ENCODE assay signal across 8 cellular contexts in the genomic region with DNA sequence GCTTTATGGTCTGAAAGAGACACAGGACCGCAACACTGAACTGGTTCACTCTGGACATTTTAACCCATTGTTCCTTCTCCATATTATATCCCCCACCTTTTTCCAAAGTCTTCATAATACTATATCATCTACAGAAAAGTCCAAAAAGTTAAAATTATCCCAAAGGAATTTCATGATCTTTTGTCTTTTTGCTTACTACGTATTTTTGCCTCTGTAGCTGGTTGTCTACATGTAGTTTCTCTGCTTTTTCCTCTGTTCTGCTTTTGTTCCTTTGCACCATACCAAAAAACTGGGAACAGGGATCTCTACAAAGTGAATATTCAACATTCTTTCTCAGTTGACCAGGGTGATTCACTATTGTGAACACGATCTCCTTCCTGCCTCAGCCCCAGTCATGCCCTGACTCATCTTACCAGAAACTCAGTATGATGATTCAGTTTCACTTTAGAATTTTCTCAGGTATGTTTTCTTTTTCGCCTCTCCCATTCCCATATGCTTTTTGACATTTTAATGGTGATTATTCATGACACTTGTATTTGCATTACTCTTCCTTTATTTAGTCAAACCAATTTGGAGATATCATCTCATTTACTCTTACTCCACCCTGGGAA. TPM values are rescaled to one million over a fixed set of nuclear protein-coding genes. Genes with fewer than 3 reads are reported as not detected.
DNase-seq lines count a peak whose midpoint lies in the region; ATAC-seq and TF ChIP-seq lines count a peak whose summit lies in the region.

No MANE protein-coding gene starts in this region.

- H3K27me3 ChIP-seq in kidney epithelial cell (ENCODE audit: control insufficient read depth, insufficient read depth, low read length) (no peaks in the 10 kb centered on the region), ascending aorta (no peaks in the 10 kb centered on the region)

- POLR2A ChIA-PET in AG04449 (lab: Yijun Ruan, JAX) = no interaction called here

- H3K4me1 ChIP-seq in ascending aorta = no peaks in the 10 kb centered on the region

- peak; percentile 70 for DNase-seq in AG04449 (ENCODE audit: low read depth, low spot score)
- DNase-seq in HPDE6-E6E7 (ENCODE audit: extremely low spot score) = peak; percentile 84
- peak; percentile 50 for DNase-seq in activated naive CD4-positive, alpha-beta T cell treated with anti-CD3 and anti-CD28 coated beads, Interleukin-2, amount 50 U/mL, for 16 hours
- DNase-seq in kidney epithelial cell (ENCODE audit: low read depth) = peak; percentile 76
- DNase-seq in HuH-7 (ENCODE audit: low spot score) = no peak
- DNase-seq in ascending aorta (ENCODE audit: low spot score in 2 of 2) = no peak
- DNase-seq in GOT3 (lab: John Stamatoyannopoulos, UW) = no peak

- H3K36me3 ChIP-seq in kidney epithelial cell (ENCODE audit: control insufficient read depth, insufficient read depth, low read length) (no peaks in the 10 kb centered on the region), ascending aorta (peaks cover 76 to 90% of the 10 kb centered on the region in 2 donors)

- CTCF ChIA-PET in AG04449 (lab: Yijun Ruan, JAX) = interaction anchor here (5.6 kb wide), 1 partner anchor 129 kb away, joined by 54 read pairs; the partner anchor contains the start of gene LPCAT4

- H3K4me3 ChIP-seq in AG04449 (ENCODE audit: low read depth, low read length) (no peak overlapping the region), kidney epithelial cell (ENCODE audit: low read depth, low read length) (no peak overlapping the region), ascending aorta (no peak overlapping the region)

- TF ChIP-seq CTCF in AG04449 (IDR thresholded peaks at IDR 0.05; ENCODE audit: insufficient read depth, low read length, missing control alignments) (no peak), kidney epithelial cell (IDR thresholded peaks at IDR 0.05; ENCODE audit: insufficient read depth, low read length, poor library complexity, severe bottlenecking) (no peak), ascending aorta (IDR thresholded peaks at IDR 0.05) (no peak)

- no peaks in the 10 kb centered on the region for H3K9me3 ChIP-seq in ascending aorta

- intact Hi-C loops in ascending aorta (cut with DNase I) = no loop called here

- no peak for ATAC-seq in GM21717 (IDR thresholded peaks at IDR 0.05; ENCODE audit: unreplicated experiment)

- H3K27ac ChIP-seq in ascending aorta = peak overlapping the region in 1 of 2 donors; percentile 40

RNA-seq across cellular contexts. Expression of gene EMC4, which starts 14.4 kb away (rescaled TPM):
- total RNA-seq in kidney epithelial cell = 216 and 298 TPM in 2 replicates
- 71.9 TPM for total RNA-seq in ascending aorta

RNA-seq across cellular contexts. Expression of gene KATNBL1, which starts 29.4 kb away (rescaled TPM):
- total RNA-seq in kidney epithelial cell (39.1 and 43.4 TPM in 2 replicates), ascending aorta (34.3 TPM)

Comparison
In these comparisons a context has a peak if more than half of its experiments do, and no peak if none do; other contexts are left out.
1. DNase-seq: peak in AG04449 (single experiment), HPDE6-E6E7 (single experiment), activated naive CD4-positive, alpha-beta T cell treated with anti-CD3 and anti-CD28 coated beads, Interleukin-2, amount 50 U/mL, for 16 hours (single experiment) and kidney epithelial cell (single experiment); none in HuH-7 (single experiment), ascending aorta (0 of 2) and GOT3 (single experiment).